19 cellular contexts compared by ENCODE assay signal in the genomic region with DNA sequence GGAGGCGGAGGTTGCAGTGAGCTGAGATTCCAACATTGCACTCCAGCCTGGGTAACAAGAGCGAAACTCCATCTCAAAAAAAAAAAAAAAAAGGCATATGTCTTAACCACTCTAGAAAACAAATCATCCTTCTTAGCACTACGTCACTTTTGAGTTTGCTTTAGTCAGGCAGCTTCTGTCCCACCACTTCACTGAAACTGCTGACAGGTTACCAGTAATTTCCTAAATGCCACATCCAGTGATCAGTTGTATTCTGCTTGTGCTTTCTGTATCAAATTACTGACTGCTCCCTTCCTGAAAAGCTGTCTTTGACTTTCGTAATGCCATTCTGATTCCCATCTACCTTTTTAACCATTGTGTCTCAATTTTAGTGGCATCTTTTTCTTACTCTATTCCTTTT. TPM values are rescaled to one million over a fixed set of nuclear protein-coding genes. Genes with fewer than 3 reads are reported as not detected.
DNase-seq lines count a peak whose midpoint lies in the region; ATAC-seq and TF ChIP-seq lines count a peak whose summit lies in the region.
"Had no signal": no experiment of that assay in that cellular context is flagged by ENCODE, and none has a peak within 500 bp of the region (broad histone marks: within the 10 kb centered on the region; RNA-seq: fewer than 3 reads in every experiment).

No MANE protein-coding gene starts in this region.

- no peak overlapping the region for H2AFZ ChIP-seq in MM.1S (ENCODE audit: low read length)
- H2AFZ ChIP-seq in mesenchymal stem cell (ENCODE audit: low read depth, low read length) = no peak overlapping the region

- H3K4me2 ChIP-seq in MM.1S (ENCODE audit: low read depth, low read length) = peak overlapping the region; percentile 71
- H3K4me2 ChIP-seq in mesenchymal stem cell (ENCODE audit: low read length, poor library complexity, severe bottlenecking) = no peak overlapping the region

- H3K18ac ChIP-seq in mesenchymal stem cell (ENCODE audit: low read depth in 1 of 2, low read length in 2 of 2) = no peak overlapping the region

- TF ChIP-seq POLR2A in thyroid gland (IDR thresholded peaks at IDR 0.05) = no peak

- peaks cover 9% of the 10 kb centered on the region; the same call in 1 of the 2 replicates for H3K36me3 ChIP-seq in MM.1S (replicated peaks; ENCODE audit: insufficient read depth, low read length)
- H3K36me3 ChIP-seq in mesenchymal stem cell (ENCODE audit: control insufficient read depth in 1 of 2, insufficient read depth in 2 of 2, low read depth in 1 of 2, low read length in 2 of 2) = peaks cover 6 to 90% of the 10 kb centered on the region in 2 experiments
- peaks cover 18 to 20% of the 10 kb centered on the region in 2 donors for H3K36me3 ChIP-seq in thyroid gland

- H2AK5ac ChIP-seq in mesenchymal stem cell (ENCODE audit: low read length, severe bottlenecking) = no peak overlapping the region

- H3K27ac ChIP-seq in right cardiac atrium (ENCODE audit: low read length) (no peak overlapping the region), MM.1S (ENCODE audit: low read length) (peak overlapping the region; percentile 80), mesenchymal stem cell (ENCODE audit: low read length, poor library complexity, severe bottlenecking) (peak overlapping the region; percentile 53), thyroid gland (peak overlapping the region; percentile 18 to 57 (median 40))
- H3K27ac ChIP-seq: adrenal gland, right atrium auricular region, suprapubic skin, vagina had no signal

- H2BK5ac ChIP-seq in mesenchymal stem cell (ENCODE audit: low read depth, low read length, poor library complexity, severe bottlenecking) = no peak overlapping the region

- H2BK12ac ChIP-seq in mesenchymal stem cell (ENCODE audit: low read length in 2 of 2) = no peak overlapping the region

- no peak for DNase-seq in Right ventricle myocardium superior
- no peak for DNase-seq in right cardiac atrium
- DNase-seq in MM.1S = peak; percentile 92
- DNase-seq in mesenchymal stem cell = no peak
- no peak for DNase-seq in thyroid gland
- no peak for DNase-seq in NCI-H1694 (lab: John Stamatoyannopoulos, UW)
- DNase-seq: adrenal gland; CD8-positive, alpha-beta T cell; effector memory CD4-positive, alpha-beta T cell; foreskin melanocyte; NCI-H1436 treated with DMSO at 0.1 percent for 48 hours; NCI-H526 treated with DMSO at 0.1 percent for 48 hours; RPMI8226 had no signal

- intact Hi-C loops in Right ventricle myocardium superior (cut with DNase I) = no loop called here
- intact Hi-C loops in right cardiac atrium (cut with DNase I) = no loop called here
- intact Hi-C loops in thyroid gland (cut with DNase I) = no loop called here

- H3K4me3 ChIP-seq in right cardiac atrium (ENCODE audit: low read length) (no peak overlapping the region), MM.1S (ENCODE audit: low read length) (peak overlapping the region; percentile 34), mesenchymal stem cell (ENCODE audit: insufficient read depth in 1 of 2, low read depth in 1 of 2, low read length in 2 of 2) (no peak overlapping the region), thyroid gland (replicated peaks in 1 of 3) (no peak overlapping the region)
- H3K4me3 ChIP-seq: adrenal gland, right atrium auricular region, suprapubic skin, vagina had no signal

- no peak for TF ChIP-seq CTCF in MM.1S (IDR thresholded peaks at IDR 0.05; ENCODE audit: low read length)
- TF ChIP-seq CTCF in thyroid gland (IDR thresholded peaks at IDR 0.05) = no peak

- H3K9ac ChIP-seq in MM.1S (ENCODE audit: low read length) (peak overlapping the region; percentile 49), mesenchymal stem cell (ENCODE audit: low read length) (peak overlapping the region; percentile 26)

- ATAC-seq in Right ventricle myocardium superior (ENCODE audit: poor library complexity) (peak; percentile 39), right cardiac atrium (no peak), GM18870 (IDR thresholded peaks at IDR 0.05; ENCODE audit: unreplicated experiment) (no peak)
- ATAC-seq: CD8-positive, alpha-beta T cell; esophagus mucosa; HCT116 had no signal

- no peaks in the 10 kb centered on the region for H4K20me1 ChIP-seq in MM.1S (ENCODE audit: insufficient read depth, low read length)

- no peak overlapping the region for H4K91ac ChIP-seq in mesenchymal stem cell (ENCODE audit: low read length)

- H2BK120ac ChIP-seq in mesenchymal stem cell (ENCODE audit: low read depth, low read length) = no peak overlapping the region

- no peak overlapping the region for H3K23ac ChIP-seq in mesenchymal stem cell (ENCODE audit: low read length in 2 of 2)

- no peaks in the 10 kb centered on the region for H3K9me2 ChIP-seq in MM.1S (replicated peaks; ENCODE audit: insufficient read depth, low read length)

- H3K9me3 ChIP-seq in right cardiac atrium (ENCODE audit: control insufficient read depth, low read length) (no peaks in the 10 kb centered on the region), MM.1S (replicated peaks; ENCODE audit: insufficient read depth, low read length) (no peaks in the 10 kb centered on the region), mesenchymal stem cell (ENCODE audit: control insufficient read depth, low read length) (no peaks in the 10 kb centered on the region), thyroid gland (no peaks in the 10 kb centered on the region)
- H3K9me3 ChIP-seq: adrenal gland, right atrium auricular region, suprapubic skin, vagina had no signal

- H3K79me1 ChIP-seq in mesenchymal stem cell (replicated peaks; ENCODE audit: low read length, poor library complexity, severe bottlenecking) = peaks cover 11% of the 10 kb centered on the region

- H2BK15ac ChIP-seq in mesenchymal stem cell (ENCODE audit: low read depth, poor library complexity, severe bottlenecking) = no peak overlapping the region

- H3K4me1 ChIP-seq in right cardiac atrium (ENCODE audit: control insufficient read depth, insufficient read depth, low read length) (no peaks in the 10 kb centered on the region), MM.1S (ENCODE audit: low read length) (peaks cover 14% of the 10 kb centered on the region), mesenchymal stem cell (ENCODE audit: control insufficient read depth, insufficient read depth, low read depth, low read length) (no peaks in the 10 kb centered on the region), thyroid gland (peaks cover under 1 to 12% of the 10 kb centered on the region in 2 donors)
- H3K4me1 ChIP-seq: adrenal gland, suprapubic skin, vagina had no signal

- H3K4ac ChIP-seq in mesenchymal stem cell (ENCODE audit: low read depth in 1 of 2, low read length in 2 of 2) = no peak overlapping the region

- no peak overlapping the region for H3K14ac ChIP-seq in mesenchymal stem cell (ENCODE audit: low read length in 2 of 2)

- no peak overlapping the region for H4K8ac ChIP-seq in mesenchymal stem cell (ENCODE audit: low read length)

- H3K27me3 ChIP-seq in right cardiac atrium (ENCODE audit: control insufficient read depth, insufficient read depth) = no peaks in the 10 kb centered on the region
- H3K27me3 ChIP-seq in MM.1S (replicated peaks; ENCODE audit: insufficient read depth, low read length) = no peaks in the 10 kb centered on the region
- H3K27me3 ChIP-seq in mesenchymal stem cell (ENCODE audit: control insufficient read depth in 1 of 2, insufficient read depth in 1 of 2, low read length in 2 of 2) = no peaks in the 10 kb centered on the region
- H3K27me3 ChIP-seq in thyroid gland = no peaks in the 10 kb centered on the region
- H3K27me3 ChIP-seq: adrenal gland, right atrium auricular region, suprapubic skin, vagina had no signal

- WGBS in right cardiac atrium = 88% methylated on average over 4 of the region's 4 CpGs
- 97% methylated on average over 4 of the region's 4 CpGs for WGBS in mesenchymal stem cell
- 91 to 96% methylated on average over 4 of the region's 4 CpGs for WGBS in thyroid gland, 2 donors

- H3F3A ChIP-seq in MM.1S (ENCODE audit: insufficient read depth, low read length) = peaks cover 18% of the 10 kb centered on the region

- H3K79me2 ChIP-seq in MM.1S (ENCODE audit: low read length) = peaks cover 27% of the 10 kb centered on the region

RNA-seq across cellular contexts. Expression of gene RCOR3, which starts 21.7 kb away (rescaled TPM):
- total RNA-seq in Right ventricle myocardium superior = 52.0 TPM
- 10 to 100 TPM; 40.5 to 49.0 (median 44.0) TPM for total RNA-seq in right cardiac atrium
- 21.9 TPM for polyA plus RNA-seq in right cardiac atrium
- 30.9 TPM for polyA plus RNA-seq in mesenchymal stem cell (2013, experiment 1 of 2)
- polyA plus RNA-seq in mesenchymal stem cell (2013, experiment 2 of 2) = 28.8 TPM
- 100 to 1,000 TPM in 2 of 4 donors, 10 to 100 TPM in 2; 78.1 to 110 (median 102) TPM for total RNA-seq in thyroid gland

RNA-seq across cellular contexts. Expression of gene TRAF5, which starts 45.7 kb away (rescaled TPM):
- total RNA-seq in Right ventricle myocardium superior = 1.5 TPM
- total RNA-seq in right cardiac atrium = 1 to 10 TPM; 2.5 to 4.3 (median 3.0) TPM
- polyA plus RNA-seq in right cardiac atrium = 2.6 TPM
- 10.5 TPM for polyA plus RNA-seq in mesenchymal stem cell (2013, experiment 1 of 2)
- polyA plus RNA-seq in mesenchymal stem cell (2013, experiment 2 of 2) = 10.5 TPM
- total RNA-seq in thyroid gland = 1 to 10 TPM; 3.1 to 5.9 (median 4.0) TPM
